In the genomic region with DNA sequence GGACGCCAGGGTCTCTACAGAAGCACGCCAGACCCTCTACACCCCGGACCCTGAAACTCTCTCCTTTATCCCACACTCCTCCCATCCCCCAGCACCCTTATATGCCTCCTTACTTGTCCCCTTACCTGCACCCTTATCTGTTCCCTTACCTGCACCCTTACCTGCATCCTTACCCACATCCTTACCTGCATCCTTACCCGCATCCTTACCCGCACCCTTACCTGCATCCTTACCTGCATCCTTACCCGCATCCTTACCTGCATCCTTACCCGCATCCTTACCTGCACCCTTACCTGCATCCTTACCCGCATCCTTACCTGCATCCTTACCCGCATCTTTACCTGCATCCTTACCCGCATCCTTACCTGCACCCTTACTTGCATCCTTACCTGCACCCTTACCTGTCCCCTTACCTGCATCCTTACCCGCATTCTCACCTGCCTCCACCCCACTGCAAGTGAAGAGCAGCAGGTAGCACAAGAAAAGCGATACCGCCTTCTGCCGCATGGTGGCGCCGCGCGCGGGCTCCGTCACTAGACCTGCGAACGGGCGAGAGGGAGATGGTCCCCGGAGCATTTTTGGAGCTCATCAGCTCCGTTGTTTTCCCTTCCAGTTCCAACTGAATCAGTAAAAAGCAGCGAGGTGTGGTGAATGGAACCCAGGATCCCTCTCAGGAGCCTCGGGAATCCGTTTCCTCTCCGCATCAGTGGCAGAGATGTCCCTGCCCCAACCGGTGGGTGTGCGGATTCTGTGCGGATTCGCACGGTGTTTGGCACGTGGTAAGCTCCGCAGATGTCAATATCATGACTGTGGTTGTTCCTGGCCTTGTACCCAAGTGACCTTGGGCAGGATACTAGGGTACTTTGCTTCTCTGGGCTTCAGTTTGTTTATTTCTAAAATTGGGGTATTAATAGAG, we compare ENCODE assay signal across 1 cellular context.
TF ChIP-seq lines count a peak whose summit lies in the region.

No MANE protein-coding gene starts in this region.

TF ChIP-seq in H1, 55 proteins besides CTCF, POLR2A, EP300 and RAD21:
- TF ChIP-seq, protein P1, sequence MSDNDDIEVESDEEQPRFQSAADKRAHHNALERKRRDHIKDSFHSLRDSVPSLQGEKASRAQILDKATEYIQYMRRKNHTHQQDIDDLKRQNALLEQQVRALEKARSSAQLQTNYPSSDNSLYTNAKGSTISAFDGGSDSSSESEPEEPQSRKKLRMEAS (IDR thresholded peaks at IDR 0.05) = peak; percentile 75
- TF ChIP-seq, protein P2, sequence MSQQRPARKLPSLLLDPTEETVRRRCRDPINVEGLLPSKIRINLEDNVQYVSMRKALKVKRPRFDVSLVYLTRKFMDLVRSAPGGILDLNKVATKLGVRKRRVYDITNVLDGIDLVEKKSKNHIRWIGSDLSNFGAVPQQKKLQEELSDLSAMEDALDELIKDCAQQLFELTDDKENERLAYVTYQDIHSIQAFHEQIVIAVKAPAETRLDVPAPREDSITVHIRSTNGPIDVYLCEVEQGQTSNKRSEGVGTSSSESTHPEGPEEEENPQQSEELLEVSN (IDR thresholded peaks at IDR 0.05) = no peak; the same call in 1 of the 2 replicates
- TF ChIP-seq CHD1 (IDR thresholded peaks at IDR 0.05; ENCODE audit: low read depth, low read length) (no peak), TAF1 (IDR thresholded peaks at IDR 0.05; ENCODE audit: low read depth, low read length) (0 out of 2 replicates have a peak, but pooled peaks have one; percentile 41), CEBPB (IDR thresholded peaks at IDR 0.05; ENCODE audit: low read depth, low read length) (no peak), ZNF274 (IDR thresholded peaks at IDR 0.05; ENCODE audit: borderline replicate concordance, extremely low read depth, low read length) (no peak), JUND (IDR thresholded peaks at IDR 0.05; ENCODE audit: low read length) (no peak), SP2 (IDR thresholded peaks at IDR 0.05; ENCODE audit: low read length) (no peak), HDAC2 (IDR thresholded peaks at IDR 0.05; ENCODE audit: borderline replicate concordance in 1 of 2, low read depth in 2 of 2, low read length in 2 of 2) (no peak), KDM1A (IDR thresholded peaks at IDR 0.05; ENCODE audit: borderline replicate concordance, low read length) (peak; percentile 43; the same call in 1 of the 2 replicates), GABPA (IDR thresholded peaks at IDR 0.05; ENCODE audit: borderline replicate concordance, insufficient read depth, low read length) (no peak), CREB1 (IDR thresholded peaks at IDR 0.05) (peak; percentile 86), GTF2F1 (IDR thresholded peaks at IDR 0.05; ENCODE audit: borderline replicate concordance, low read depth, low read length) (no peak), TBP (IDR thresholded peaks at IDR 0.05; ENCODE audit: low read depth, low read length) (no peak), RNF2 (IDR thresholded peaks at IDR 0.05; ENCODE audit: borderline replicate concordance, low read depth, low read length, missing control alignments, poor library complexity, severe bottlenecking) (no peak), SIN3A (conservative IDR thresholded peaks at IDR 0.05 in 1 of 2, IDR thresholded peaks at IDR 0.05 in 1 of 2; ENCODE audit: low read depth in 1 of 2, low read length in 2 of 2) (peak in 1 of 2 experiments; percentile 51; a peak in 1 of 4 replicates)
- TF ChIP-seq, protein P3, sequence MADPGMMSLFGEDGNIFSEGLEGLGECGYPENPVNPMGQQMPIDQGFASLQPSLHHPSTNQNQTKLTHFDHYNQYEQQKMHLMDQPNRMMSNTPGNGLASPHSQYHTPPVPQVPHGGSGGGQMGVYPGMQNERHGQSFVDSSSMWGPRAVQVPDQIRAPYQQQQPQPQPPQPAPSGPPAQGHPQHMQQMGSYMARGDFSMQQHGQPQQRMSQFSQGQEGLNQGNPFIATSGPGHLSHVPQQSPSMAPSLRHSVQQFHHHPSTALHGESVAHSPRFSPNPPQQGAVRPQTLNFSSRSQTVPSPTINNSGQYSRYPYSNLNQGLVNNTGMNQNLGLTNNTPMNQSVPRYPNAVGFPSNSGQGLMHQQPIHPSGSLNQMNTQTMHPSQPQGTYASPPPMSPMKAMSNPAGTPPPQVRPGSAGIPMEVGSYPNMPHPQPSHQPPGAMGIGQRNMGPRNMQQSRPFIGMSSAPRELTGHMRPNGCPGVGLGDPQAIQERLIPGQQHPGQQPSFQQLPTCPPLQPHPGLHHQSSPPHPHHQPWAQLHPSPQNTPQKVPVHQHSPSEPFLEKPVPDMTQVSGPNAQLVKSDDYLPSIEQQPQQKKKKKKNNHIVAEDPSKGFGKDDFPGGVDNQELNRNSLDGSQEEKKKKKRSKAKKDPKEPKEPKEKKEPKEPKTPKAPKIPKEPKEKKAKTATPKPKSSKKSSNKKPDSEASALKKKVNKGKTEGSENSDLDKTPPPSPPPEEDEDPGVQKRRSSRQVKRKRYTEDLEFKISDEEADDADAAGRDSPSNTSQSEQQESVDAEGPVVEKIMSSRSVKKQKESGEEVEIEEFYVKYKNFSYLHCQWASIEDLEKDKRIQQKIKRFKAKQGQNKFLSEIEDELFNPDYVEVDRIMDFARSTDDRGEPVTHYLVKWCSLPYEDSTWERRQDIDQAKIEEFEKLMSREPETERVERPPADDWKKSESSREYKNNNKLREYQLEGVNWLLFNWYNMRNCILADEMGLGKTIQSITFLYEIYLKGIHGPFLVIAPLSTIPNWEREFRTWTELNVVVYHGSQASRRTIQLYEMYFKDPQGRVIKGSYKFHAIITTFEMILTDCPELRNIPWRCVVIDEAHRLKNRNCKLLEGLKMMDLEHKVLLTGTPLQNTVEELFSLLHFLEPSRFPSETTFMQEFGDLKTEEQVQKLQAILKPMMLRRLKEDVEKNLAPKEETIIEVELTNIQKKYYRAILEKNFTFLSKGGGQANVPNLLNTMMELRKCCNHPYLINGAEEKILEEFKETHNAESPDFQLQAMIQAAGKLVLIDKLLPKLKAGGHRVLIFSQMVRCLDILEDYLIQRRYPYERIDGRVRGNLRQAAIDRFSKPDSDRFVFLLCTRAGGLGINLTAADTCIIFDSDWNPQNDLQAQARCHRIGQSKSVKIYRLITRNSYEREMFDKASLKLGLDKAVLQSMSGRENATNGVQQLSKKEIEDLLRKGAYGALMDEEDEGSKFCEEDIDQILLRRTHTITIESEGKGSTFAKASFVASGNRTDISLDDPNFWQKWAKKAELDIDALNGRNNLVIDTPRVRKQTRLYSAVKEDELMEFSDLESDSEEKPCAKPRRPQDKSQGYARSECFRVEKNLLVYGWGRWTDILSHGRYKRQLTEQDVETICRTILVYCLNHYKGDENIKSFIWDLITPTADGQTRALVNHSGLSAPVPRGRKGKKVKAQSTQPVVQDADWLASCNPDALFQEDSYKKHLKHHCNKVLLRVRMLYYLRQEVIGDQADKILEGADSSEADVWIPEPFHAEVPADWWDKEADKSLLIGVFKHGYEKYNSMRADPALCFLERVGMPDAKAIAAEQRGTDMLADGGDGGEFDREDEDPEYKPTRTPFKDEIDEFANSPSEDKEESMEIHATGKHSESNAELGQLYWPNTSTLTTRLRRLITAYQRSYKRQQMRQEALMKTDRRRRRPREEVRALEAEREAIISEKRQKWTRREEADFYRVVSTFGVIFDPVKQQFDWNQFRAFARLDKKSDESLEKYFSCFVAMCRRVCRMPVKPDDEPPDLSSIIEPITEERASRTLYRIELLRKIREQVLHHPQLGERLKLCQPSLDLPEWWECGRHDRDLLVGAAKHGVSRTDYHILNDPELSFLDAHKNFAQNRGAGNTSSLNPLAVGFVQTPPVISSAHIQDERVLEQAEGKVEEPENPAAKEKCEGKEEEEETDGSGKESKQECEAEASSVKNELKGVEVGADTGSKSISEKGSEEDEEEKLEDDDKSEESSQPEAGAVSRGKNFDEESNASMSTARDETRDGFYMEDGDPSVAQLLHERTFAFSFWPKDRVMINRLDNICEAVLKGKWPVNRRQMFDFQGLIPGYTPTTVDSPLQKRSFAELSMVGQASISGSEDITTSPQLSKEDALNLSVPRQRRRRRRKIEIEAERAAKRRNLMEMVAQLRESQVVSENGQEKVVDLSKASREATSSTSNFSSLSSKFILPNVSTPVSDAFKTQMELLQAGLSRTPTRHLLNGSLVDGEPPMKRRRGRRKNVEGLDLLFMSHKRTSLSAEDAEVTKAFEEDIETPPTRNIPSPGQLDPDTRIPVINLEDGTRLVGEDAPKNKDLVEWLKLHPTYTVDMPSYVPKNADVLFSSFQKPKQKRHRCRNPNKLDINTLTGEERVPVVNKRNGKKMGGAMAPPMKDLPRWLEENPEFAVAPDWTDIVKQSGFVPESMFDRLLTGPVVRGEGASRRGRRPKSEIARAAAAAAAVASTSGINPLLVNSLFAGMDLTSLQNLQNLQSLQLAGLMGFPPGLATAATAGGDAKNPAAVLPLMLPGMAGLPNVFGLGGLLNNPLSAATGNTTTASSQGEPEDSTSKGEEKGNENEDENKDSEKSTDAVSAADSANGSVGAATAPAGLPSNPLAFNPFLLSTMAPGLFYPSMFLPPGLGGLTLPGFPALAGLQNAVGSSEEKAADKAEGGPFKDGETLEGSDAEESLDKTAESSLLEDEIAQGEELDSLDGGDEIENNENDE (IDR thresholded peaks at IDR 0.05; ENCODE audit: insufficient replicate concordance, low read length) = no peak
